In the genomic region with DNA sequence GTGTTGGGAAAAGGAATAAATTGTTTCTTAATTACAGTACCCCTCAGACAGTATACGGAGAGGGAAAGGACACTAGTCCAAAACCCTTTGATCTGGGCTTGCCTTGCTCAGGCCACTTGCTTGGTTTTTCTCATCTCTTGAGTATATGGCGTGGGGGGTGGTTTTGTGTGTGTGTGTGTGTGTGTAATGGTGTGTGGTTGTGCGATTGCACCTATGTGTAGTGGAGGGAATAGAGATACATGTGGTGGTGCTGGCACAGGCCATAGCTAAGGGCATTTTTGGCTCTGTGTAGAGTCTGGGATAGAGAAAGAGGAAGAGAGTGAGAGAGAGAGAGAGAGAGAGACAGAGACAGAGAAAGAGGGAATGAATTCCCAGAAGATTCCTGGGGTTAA, we compare ENCODE assay signal across 13 cellular contexts. TPM values are rescaled to one million over a fixed set of nuclear protein-coding genes. Genes with fewer than 3 reads are reported as not detected.
DNase-seq lines count a peak whose midpoint lies in the region; ATAC-seq, FAIRE-seq and TF ChIP-seq lines count a peak whose summit lies in the region.
"Had no signal": no experiment of that assay in that cellular context is flagged by ENCODE, and none has a peak within 500 bp of the region (broad histone marks: within the 10 kb centered on the region; RNA-seq: fewer than 3 reads in every experiment).

No MANE protein-coding gene starts in this region.

- H3K4me1 Mint-ChIP-seq in activated CD4-positive, alpha-beta memory T cell treated with anti-CD3 and anti-CD28 coated beads for 36 hours (ENCODE audit: low read depth), result peaks cover 4% of the 10 kb centered on the region
- H3K4me1 Mint-ChIP-seq: activated CD8-positive, alpha-beta memory T cell treated with anti-CD3 and anti-CD28 coated beads, Interleukin-2, amount 10 ng/mL, durations not matched to agents 7 days and 5 days had no signal

- no peak overlapping the region for H3K27ac Mint-ChIP-seq in activated CD4-positive, alpha-beta memory T cell treated with anti-CD3 and anti-CD28 coated beads for 36 hours
- H3K27ac Mint-ChIP-seq: activated CD8-positive, alpha-beta memory T cell treated with anti-CD3 and anti-CD28 coated beads, Interleukin-2, amount 10 ng/mL, durations not matched to agents 7 days and 5 days; activated naive CD4-positive, alpha-beta T cell treated with anti-CD3 and anti-CD28 coated beads, Interleukin-2, amount 50 U/mL, for 24 hours; B cell; IgD-negative memory B cell had no signal

- H3K9me3 ChIP-seq in DND-41 (ENCODE audit: insufficient read depth, low read length, severe bottlenecking) (no peaks in the 10 kb centered on the region), adipocyte (ENCODE audit: control insufficient read depth, low read length) (no peaks in the 10 kb centered on the region), hepatocyte (ENCODE audit: low read depth) (no peaks in the 10 kb centered on the region)

- DNase-seq in DND-41, result no peak
- DNase-seq in adipocyte (ENCODE audit: low read depth), result no peak
- no peak for DNase-seq in hepatocyte (ENCODE audit: low spot score)
- peak; percentile 25 for DNase-seq in pons (ENCODE audit: low spot score)
- DNase-seq in RCC 7860 (ENCODE audit: low spot score), result no peak
- no peak for DNase-seq in NCI-H1105 (lab: John Stamatoyannopoulos, UW)
- DNase-seq in activated CD4-positive, alpha-beta memory T cell treated with anti-CD3 and anti-CD28 coated beads for 36 hours, result no peak

- no peaks in the 10 kb centered on the region for H3K9me3 Mint-ChIP-seq in activated CD4-positive, alpha-beta memory T cell treated with anti-CD3 and anti-CD28 coated beads for 36 hours
- H3K9me3 Mint-ChIP-seq: activated naive CD4-positive, alpha-beta T cell treated with anti-CD3 and anti-CD28 coated beads, Interleukin-2, amount 50 U/mL, for 24 hours; IgD-negative memory B cell had no signal

- no peak for FAIRE-seq in RCC 7860 (lab: Jason Lieb, UNC)
- FAIRE-seq: colon had no signal

- ATAC-seq in DND-41 (ENCODE audit: insufficient read depth, low read depth), result no peak
- ATAC-seq in GM18519 (IDR thresholded peaks at IDR 0.05; ENCODE audit: low FRiP score, unreplicated experiment), result no peak

- H3K36me3 ChIP-seq in DND-41 (ENCODE audit: insufficient read depth, low read length) (no peaks in the 10 kb centered on the region), adipocyte (ENCODE audit: control insufficient read depth, insufficient read depth, low read length, severe bottlenecking) (no peaks in the 10 kb centered on the region), hepatocyte (replicated peaks; ENCODE audit: insufficient read depth, low read depth) (no peaks in the 10 kb centered on the region)

- peaks cover 14% of the 10 kb centered on the region for H3K4me1 ChIP-seq in DND-41 (ENCODE audit: insufficient read depth, low read length)
- peaks cover 12% of the 10 kb centered on the region for H3K4me1 ChIP-seq in adipocyte (ENCODE audit: control insufficient read depth, insufficient read depth, low read length)
- no peaks in the 10 kb centered on the region for H3K4me1 ChIP-seq in hepatocyte (ENCODE audit: insufficient read depth)

- H3K9me2 ChIP-seq in hepatocyte (replicated peaks; ENCODE audit: insufficient read depth), result no peaks in the 10 kb centered on the region

- 78% methylated on average over 3 of the region's 3 CpGs for WGBS in hepatocyte (ENCODE audit: low lambda C conversion rate, missing lambda C conversion rate)

- peaks cover 7% of the 10 kb centered on the region for H3K27me3 ChIP-seq in DND-41 (ENCODE audit: insufficient read depth, low read length, poor library complexity)
- H3K27me3 ChIP-seq in adipocyte (replicated peaks; ENCODE audit: control insufficient read depth, insufficient read depth, low read length), result peaks cover 33% of the 10 kb centered on the region
- H3K27me3 ChIP-seq in hepatocyte, result peaks cover 2% of the 10 kb centered on the region

- H3K4me2 ChIP-seq in DND-41 (ENCODE audit: insufficient read depth, low read length) (peak overlapping the region; percentile 71), hepatocyte (peak overlapping the region; percentile 62)

- H2AFZ ChIP-seq in DND-41 (ENCODE audit: low read depth, low read length) (peak overlapping the region; percentile 84), hepatocyte (no peak overlapping the region)

- no peak overlapping the region for H3K4me3 ChIP-seq in DND-41 (ENCODE audit: low read depth in 1 of 2, low read length in 2 of 2)
- H3K4me3 ChIP-seq in adipocyte (ENCODE audit: low read length), result peak overlapping the region; percentile 63
- H3K4me3 ChIP-seq in hepatocyte, result no peak overlapping the region

- intact Hi-C loops in activated CD4-positive, alpha-beta memory T cell treated with anti-CD3 and anti-CD28 coated beads for 36 hours (cut with micrococcal nuclease), result loop anchor here (10.0 kb wide), 1 partner anchor 1640 kb away; no protein-coding TSS in a partner anchor

- no peaks in the 10 kb centered on the region for H3K36me3 Mint-ChIP-seq in activated CD4-positive, alpha-beta memory T cell treated with anti-CD3 and anti-CD28 coated beads for 36 hours
- H3K36me3 Mint-ChIP-seq: activated CD8-positive, alpha-beta memory T cell treated with anti-CD3 and anti-CD28 coated beads, Interleukin-2, amount 10 ng/mL, durations not matched to agents 7 days and 5 days; activated naive CD4-positive, alpha-beta T cell treated with anti-CD3 and anti-CD28 coated beads, Interleukin-2, amount 50 U/mL, for 24 hours; IgD-negative memory B cell had no signal

- H3K27me3 Mint-ChIP-seq in activated CD4-positive, alpha-beta memory T cell treated with anti-CD3 and anti-CD28 coated beads for 36 hours, result peaks cover 10% of the 10 kb centered on the region

- POLR2A ChIA-PET in activated CD4-positive, alpha-beta memory T cell treated with anti-CD3 and anti-CD28 coated beads for 36 hours (lab: Charles Lee), result no interaction called here

- H3K79me2 ChIP-seq in DND-41 (ENCODE audit: insufficient read depth, low read length) (no peaks in the 10 kb centered on the region), hepatocyte (no peaks in the 10 kb centered on the region)

- CTCF ChIA-PET in activated CD4-positive, alpha-beta memory T cell treated with anti-CD3 and anti-CD28 coated beads for 36 hours (lab: Charles Lee), result no interaction called here

- H3K4me3 Mint-ChIP-seq in activated CD4-positive, alpha-beta memory T cell treated with anti-CD3 and anti-CD28 coated beads for 36 hours, result no peak overlapping the region
- H3K4me3 Mint-ChIP-seq: activated CD8-positive, alpha-beta memory T cell treated with anti-CD3 and anti-CD28 coated beads, Interleukin-2, amount 10 ng/mL, durations not matched to agents 7 days and 5 days had no signal

- no peaks in the 10 kb centered on the region for H4K20me1 ChIP-seq in DND-41 (ENCODE audit: insufficient read depth, low read length)
- H4K20me1 ChIP-seq in hepatocyte (ENCODE audit: insufficient read depth, poor library complexity, severe bottlenecking), result no peaks in the 10 kb centered on the region

- no peak overlapping the region for H3K27ac ChIP-seq in DND-41 (ENCODE audit: low read length)
- H3K27ac ChIP-seq in hepatocyte, result no peak overlapping the region

- TF ChIP-seq CTCF in DND-41 (IDR thresholded peaks at IDR 0.05; ENCODE audit: borderline replicate concordance, extremely low read depth, low read length, poor library complexity, severe bottlenecking), result no peak
- TF ChIP-seq CTCF in hepatocyte (IDR thresholded peaks at IDR 0.05; ENCODE audit: poor library complexity), result no peak

- 0 out of 2 replicates have a peak overlapping the region, but pooled peaks have one; percentile 40 for H3K9ac ChIP-seq in DND-41 (ENCODE audit: low read depth, low read length)
- peak overlapping the region; percentile 35 for H3K9ac ChIP-seq in adipocyte (ENCODE audit: low read length)

RNA-seq across cellular contexts. Expression of a gene that starts 59.0 kb away (rescaled TPM):
- 1.7 and 2.4 TPM in 2 replicates for total RNA-seq in hepatocyte
- 0.33 and 0.90 TPM in 2 replicates for polyA plus RNA-seq in hepatocyte
- not detected for total RNA-seq in activated CD4-positive, alpha-beta memory T cell treated with anti-CD3 and anti-CD28 coated beads for 36 hours
- total RNA-seq: activated CD8-positive, alpha-beta memory T cell treated with anti-CD3 and anti-CD28 coated beads, Interleukin-2, amount 10 ng/mL, durations not matched to agents 7 days and 5 days had no signal
